Comparison of ENCODE assay signal across 8 cellular contexts in genomic region chr11:62770778-62771143, GRCh38. TPM values are rescaled to one million over a fixed set of nuclear protein-coding genes. Genes with fewer than 3 reads are reported as not detected.
DNase-seq lines count a peak whose midpoint lies in the region; ATAC-seq and TF ChIP-seq lines count a peak whose summit lies in the region.

No MANE protein-coding gene starts in this region.

- H3K4me3 Mint-ChIP-seq in IgD-negative memory B cell: peak overlapping the region; percentile 90 to 99 (median 98)
- peak overlapping the region; percentile 88 for H3K4me3 Mint-ChIP-seq in activated T-helper 2 cell treated with anti-CD3 and anti-CD28 coated beads, Interferon-gamma antibody, Interleukin-2, Interleukin-4, amounts not matched to agents 10 μg/mL and 5 μg/mL and 100 μg/mL, durations not matched to agents 14 hours and 24 hours and 36 hours (ENCODE audit: low read depth)

- intact Hi-C loops in activated T-helper 2 cell treated with anti-CD3 and anti-CD28 coated beads, Interferon-gamma antibody, Interleukin-2, Interleukin-4, amounts not matched to agents 10 μg/mL and 5 μg/mL and 100 μg/mL, durations not matched to agents 14 hours and 24 hours and 36 hours (cut with micrococcal nuclease): loop anchor here (1.0 to 5.0 kb wide), 7 partner anchors 9 to 178 kb away; partner anchors contain the start of genes HNRNPUL2, POLR2G, TMEM179B and TUT1
- intact Hi-C loops in heart right ventricle (cut with DNase I): loop anchor here in 2 of 10 donors (5.0 kb wide), 1 partner anchor 43 kb away; the partner anchor contains the start of genes HNRNPUL2 (in 2 of the 2) and TTC9C (in 2 of the 2)
- intact Hi-C loops in prostate gland (cut with DNase I): no loop called here

- peaks cover 1% of the 10 kb centered on the region for H3K36me3 Mint-ChIP-seq in IgD-negative memory B cell
- peaks cover 29% of the 10 kb centered on the region for H3K36me3 Mint-ChIP-seq in activated T-helper 2 cell treated with anti-CD3 and anti-CD28 coated beads, Interferon-gamma antibody, Interleukin-2, Interleukin-4, amounts not matched to agents 10 μg/mL and 5 μg/mL and 100 μg/mL, durations not matched to agents 14 hours and 24 hours and 36 hours (ENCODE audit: low read depth)

- TF ChIP-seq CTCF in heart right ventricle (IDR thresholded peaks at IDR 0.05): no peak
- no peak for TF ChIP-seq CTCF in prostate gland (IDR thresholded peaks at IDR 0.05)

- H3K27ac ChIP-seq in heart right ventricle (peak overlapping the region; percentile 64 to 97 (median 94)), prostate gland (peak overlapping the region; percentile 86 to 91)

- peaks cover 14 to 22% (median 16%) of the 10 kb centered on the region in 3 donors for H3K4me1 Mint-ChIP-seq in IgD-negative memory B cell
- H3K4me1 Mint-ChIP-seq in activated T-helper 2 cell treated with anti-CD3 and anti-CD28 coated beads, Interferon-gamma antibody, Interleukin-2, Interleukin-4, amounts not matched to agents 10 μg/mL and 5 μg/mL and 100 μg/mL, durations not matched to agents 14 hours and 24 hours and 36 hours (ENCODE audit: low read depth): peaks cover 13% of the 10 kb centered on the region

- peak overlapping the region; percentile 96 for H3K27ac Mint-ChIP-seq in IgD-negative memory B cell
- peak overlapping the region; percentile 92 for H3K27ac Mint-ChIP-seq in activated T-helper 2 cell treated with anti-CD3 and anti-CD28 coated beads, Interferon-gamma antibody, Interleukin-2, Interleukin-4, amounts not matched to agents 10 μg/mL and 5 μg/mL and 100 μg/mL, durations not matched to agents 14 hours and 24 hours and 36 hours

- H3K27me3 Mint-ChIP-seq in IgD-negative memory B cell: no peaks in the 10 kb centered on the region
- H3K27me3 Mint-ChIP-seq in activated T-helper 2 cell treated with anti-CD3 and anti-CD28 coated beads, Interferon-gamma antibody, Interleukin-2, Interleukin-4, amounts not matched to agents 10 μg/mL and 5 μg/mL and 100 μg/mL, durations not matched to agents 14 hours and 24 hours and 36 hours (ENCODE audit: low read depth): no peaks in the 10 kb centered on the region

- H3K9me3 ChIP-seq in heart right ventricle (no peaks in the 10 kb centered on the region), prostate gland (no peaks in the 10 kb centered on the region)

- H3K36me3 ChIP-seq in heart right ventricle: peaks cover 0 to 40% (median 18%) of the 10 kb centered on the region in 9 donors
- H3K36me3 ChIP-seq in prostate gland: no peaks in the 10 kb centered on the region

- peaks cover 10 to 30% (median 21%) of the 10 kb centered on the region in 9 donors for H3K4me1 ChIP-seq in heart right ventricle
- peaks cover 5% of the 10 kb centered on the region for H3K4me1 ChIP-seq in prostate gland (replicated peaks)

- H3K27me3 ChIP-seq in heart right ventricle (no peaks in the 10 kb centered on the region), prostate gland (replicated peaks; ENCODE audit: insufficient read depth) (no peaks in the 10 kb centered on the region)

- peak overlapping the region; percentile 42 to 88 (median 72) for H3K4me3 ChIP-seq in heart right ventricle
- H3K4me3 ChIP-seq in prostate gland: peak overlapping the region; percentile 62 to 80

- DNase-seq in NCI-H146 (lab: John Stamatoyannopoulos, UW) (peak; percentile 69), NCI-H146 treated with DMSO at 0.1 percent for 48 hours (lab: John Stamatoyannopoulos, UW; ENCODE audit: unreplicated experiment) (no peak), heart right ventricle (no peak), prostate gland (ENCODE audit: low spot score) (no peak), NCI-H1092 (lab: John Stamatoyannopoulos, UW) (no peak)
- peak; percentile 33 for DNase-seq in activated T-helper 2 cell treated with anti-CD3 and anti-CD28 coated beads, Interferon-gamma antibody, Interleukin-2, Interleukin-4, amounts not matched to agents 10 μg/mL and 5 μg/mL and 100 μg/mL, durations not matched to agents 14 hours and 24 hours and 36 hours (ENCODE audit: low spot score)

- 0 to 1% methylated on average over 18 of the region's 18 CpGs for WGBS in heart right ventricle, 2 donors
- WGBS in prostate gland: 3% methylated on average over 18 of the region's 18 CpGs

- no peak for TF ChIP-seq POLR2A in prostate gland (IDR thresholded peaks at IDR 0.05)

- ATAC-seq in heart right ventricle: peak in 7 of 8 donors; percentile 4 to 23 (median 14)
- ATAC-seq in HG03039 (IDR thresholded peaks at IDR 0.05; ENCODE audit: unreplicated experiment): no peak

- no peaks in the 10 kb centered on the region for H3K9me3 Mint-ChIP-seq in IgD-negative memory B cell
- no peaks in the 10 kb centered on the region for H3K9me3 Mint-ChIP-seq in activated T-helper 2 cell treated with anti-CD3 and anti-CD28 coated beads, Interferon-gamma antibody, Interleukin-2, Interleukin-4, amounts not matched to agents 10 μg/mL and 5 μg/mL and 100 μg/mL, durations not matched to agents 14 hours and 24 hours and 36 hours

RNA-seq across cellular contexts. Expression of gene TAF6L, which starts 0.4 kb away (rescaled TPM):
- polyA plus RNA-seq in IgD-negative memory B cell (12.2 TPM), heart right ventricle (10 to 100 TPM; 12.7 to 18.9 TPM)
- 17.6 and 21.0 TPM in 2 replicates for total RNA-seq in activated T-helper 2 cell treated with anti-CD3 and anti-CD28 coated beads, Interferon-gamma antibody, Interleukin-2, Interleukin-4, amounts not matched to agents 10 μg/mL and 5 μg/mL and 100 μg/mL, durations not matched to agents 14 hours and 24 hours and 36 hours
- total RNA-seq in heart right ventricle (10 to 100 TPM in 3 of 10 donors, 1 to 10 TPM in 7; 7.7 to 14.7 (median 9.0) TPM), prostate gland (10 to 100 TPM; 22.2 to 36.2 TPM)

RNA-seq across cellular contexts. Expression of gene POLR2G, which starts 9.4 kb away (rescaled TPM):
- polyA plus RNA-seq in IgD-negative memory B cell (202 TPM), heart right ventricle (100 to 1,000 TPM in 1 of 2 donors, 10 to 100 TPM in 1; 42.1 to 134 TPM)
- 122 and 128 TPM in 2 replicates for total RNA-seq in activated T-helper 2 cell treated with anti-CD3 and anti-CD28 coated beads, Interferon-gamma antibody, Interleukin-2, Interleukin-4, amounts not matched to agents 10 μg/mL and 5 μg/mL and 100 μg/mL, durations not matched to agents 14 hours and 24 hours and 36 hours
- total RNA-seq in heart right ventricle (10 to 100 TPM; 30.9 to 57.0 (median 42.9) TPM), prostate gland (10 to 100 TPM; 97.2 to 98.3 TPM)

RNA-seq across cellular contexts. Expression of gene TMEM179B, which starts 16.4 kb away (rescaled TPM):
- polyA plus RNA-seq in IgD-negative memory B cell (101 TPM), heart right ventricle (10 to 100 TPM; 24.8 to 54.4 TPM)
- 34.6 and 35.9 TPM in 2 replicates for total RNA-seq in activated T-helper 2 cell treated with anti-CD3 and anti-CD28 coated beads, Interferon-gamma antibody, Interleukin-2, Interleukin-4, amounts not matched to agents 10 μg/mL and 5 μg/mL and 100 μg/mL, durations not matched to agents 14 hours and 24 hours and 36 hours
- total RNA-seq in heart right ventricle (10 to 100 TPM in 8 of 10 donors, 1 to 10 TPM in 2; 9.4 to 27.2 (median 17.4) TPM), prostate gland (100 to 1,000 TPM; 139 to 200 TPM)

RNA-seq across cellular contexts. Expression of gene ZBTB3, which starts 16.8 kb away (rescaled TPM):
- polyA plus RNA-seq in IgD-negative memory B cell: 5.0 TPM
- total RNA-seq in activated T-helper 2 cell treated with anti-CD3 and anti-CD28 coated beads, Interferon-gamma antibody, Interleukin-2, Interleukin-4, amounts not matched to agents 10 μg/mL and 5 μg/mL and 100 μg/mL, durations not matched to agents 14 hours and 24 hours and 36 hours: 7.3 and 9.3 TPM in 2 replicates
- total RNA-seq in heart right ventricle: 10 to 100 TPM in 4 of 10 donors, 1 to 10 TPM in 6; 7.5 to 14.9 (median 9.6) TPM
- polyA plus RNA-seq in heart right ventricle: 1 to 10 TPM; 2.2 to 8.6 TPM
- 10 to 100 TPM; 14.8 to 19.1 TPM for total RNA-seq in prostate gland

RNA-seq across cellular contexts. Expression of gene TMEM223, which starts 21.0 kb away (rescaled TPM):
- 39.1 TPM for polyA plus RNA-seq in IgD-negative memory B cell
- total RNA-seq in activated T-helper 2 cell treated with anti-CD3 and anti-CD28 coated beads, Interferon-gamma antibody, Interleukin-2, Interleukin-4, amounts not matched to agents 10 μg/mL and 5 μg/mL and 100 μg/mL, durations not matched to agents 14 hours and 24 hours and 36 hours: 13.4 and 14.0 TPM in 2 replicates
- total RNA-seq in heart right ventricle: 10 to 100 TPM; 21.9 to 28.6 (median 23.5) TPM
- 10 to 100 TPM; 30.9 to 75.3 TPM for polyA plus RNA-seq in heart right ventricle
- total RNA-seq in prostate gland: 10 to 100 TPM; 35.8 to 73.6 TPM

Comparison
In these comparisons a context has a peak if more than half of its experiments do, and no peak if none do; other contexts are left out.
1. DNase-seq: peak in NCI-H146 (single experiment) and activated T-helper 2 cell treated with anti-CD3 and anti-CD28 coated beads, Interferon-gamma antibody, Interleukin-2, Interleukin-4, amounts not matched to agents 10 μg/mL and 5 μg/mL and 100 μg/mL, durations not matched to agents 14 hours and 24 hours and 36 hours (single experiment); none in NCI-H146 treated with DMSO at 0.1 percent for 48 hours (single experiment), heart right ventricle (0 of 2), prostate gland (single experiment) and NCI-H1092 (single experiment).